1 cellular context compared by ENCODE assay signal in genomic region chr20:41058674-41059008, GRCh38.
A peak's percentile ranks its signal among the peaks of the same experiment; 100 is the strongest.
TF ChIP-seq lines count a peak whose summit lies in the region.

No MANE protein-coding gene starts in this region.

TF ChIP-seq in K562, 482 proteins besides CTCF, POLR2A, EP300 and RAD21 (continued from another document and continues in another):
- TF ChIP-seq HDAC8 (tag; IDR thresholded peaks at IDR 0.05) (no peak), TAF15 (IDR thresholded peaks at IDR 0.05; ENCODE audit: low read depth, low read length) (no peak), ZNF780A (CRISPR knock-in tag; IDR thresholded peaks at IDR 0.05) (no peak), ATF3 (IDR thresholded peaks at IDR 0.05) (peak; percentile 0; the same call in 1 of the 2 replicates), ATF3 (CRISPR knock-in tag; conservative IDR thresholded peaks at IDR 0.05) (no peak), CEBPZ (IDR thresholded peaks at IDR 0.05; ENCODE audit: borderline replicate concordance, low read depth, low read length) (no peak), MAX (CRISPR knock-in tag; IDR thresholded peaks at IDR 0.05) (no peak), SOX6 (IDR thresholded peaks at IDR 0.05) (no peak), CREB3 (tag; conservative IDR thresholded peaks at IDR 0.05; ENCODE audit: low read depth) (no peak), ZBTB26 (CRISPR knock-in tag; IDR thresholded peaks at IDR 0.05) (no peak), ESRRB (CRISPR knock-in tag; IDR thresholded peaks at IDR 0.05; ENCODE audit: borderline replicate concordance) (no peak), NEUROD1 (IDR thresholded peaks at IDR 0.05; ENCODE audit: borderline replicate concordance, low read depth, low read length, partially characterized antibody) (peak; percentile 7), FOSL1 (tag; conservative IDR thresholded peaks at IDR 0.05) (peak; percentile 77), MECOM (CRISPR knock-in tag; IDR thresholded peaks at IDR 0.05) (no peak), ZBTB2 (IDR thresholded peaks at IDR 0.05) (no peak), JUNB (CRISPR knock-in tag; conservative IDR thresholded peaks at IDR 0.05) (no peak), MYC (IDR thresholded peaks at IDR 0.05; ENCODE audit: low read depth, low read length) (no peak), MYC (CRISPR knock-in tag; IDR thresholded peaks at IDR 0.05; ENCODE audit: borderline replicate concordance, low read depth) (no peak), SUPT5H (IDR thresholded peaks at IDR 0.05) (no peak), THAP12 (CRISPR knock-in tag; IDR thresholded peaks at IDR 0.05) (no peak), MTF1 (CRISPR knock-in tag; IDR thresholded peaks at IDR 0.05; ENCODE audit: borderline replicate concordance) (no peak), CCNT2 (IDR thresholded peaks at IDR 0.05; ENCODE audit: borderline replicate concordance, extremely low read depth, insufficient read length, low read depth, low read length) (no peak), GABPB1 (CRISPR knock-in tag; IDR thresholded peaks at IDR 0.05) (no peak), DIDO1 (tag; IDR thresholded peaks at IDR 0.05; ENCODE audit: low read depth) (no peak), TCF7L2 (IDR thresholded peaks at IDR 0.05; ENCODE audit: low read depth, low read length) (no peak), NFXL1 (CRISPR knock-in tag; IDR thresholded peaks at IDR 0.05) (no peak), PTTG1 (tag; IDR thresholded peaks at IDR 0.05; ENCODE audit: low read depth) (no peak), ZNF592 (IDR thresholded peaks at IDR 0.05) (0 out of 2 replicates have a peak, but pooled peaks have one; percentile 15), CREB5 (CRISPR knock-in tag; IDR thresholded peaks at IDR 0.05) (no peak), CBFA2T3 (IDR thresholded peaks at IDR 0.05) (no peak), ZNF12 (CRISPR knock-in tag; IDR thresholded peaks at IDR 0.05) (no peak), CHAMP1 (IDR thresholded peaks at IDR 0.05) (no peak), VEZF1 (CRISPR knock-in tag; IDR thresholded peaks at IDR 0.05) (no peak; the same call in 1 of the 2 replicates), RAD51 (IDR thresholded peaks at IDR 0.05; ENCODE audit: borderline replicate concordance, low read depth) (no peak), ZNF224 (CRISPR knock-in tag; IDR thresholded peaks at IDR 0.05) (no peak), ZFP30 (CRISPR knock-in tag; IDR thresholded peaks at IDR 0.05; ENCODE audit: borderline replicate concordance) (no peak)
